17 cellular contexts compared by ENCODE assay signal in the genomic region with DNA sequence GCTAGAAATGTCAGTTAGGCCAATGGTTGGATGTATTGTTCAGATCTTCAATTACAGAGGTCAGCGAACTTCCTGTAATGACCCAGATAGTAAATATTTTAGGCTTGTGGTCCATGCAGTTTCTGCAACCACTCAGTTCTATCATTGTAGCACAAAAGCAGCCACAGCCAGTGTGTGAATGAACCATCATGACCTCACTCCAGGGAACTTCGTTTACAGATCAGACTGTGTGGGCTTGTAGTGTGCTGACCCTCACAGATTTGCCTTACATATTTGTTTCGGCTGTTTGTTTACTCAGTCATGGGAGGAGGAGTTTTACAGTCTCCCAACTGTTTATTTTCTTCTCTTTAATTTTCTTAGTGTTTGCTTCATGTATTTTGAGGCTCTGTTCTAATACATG. TPM values are rescaled to one million over a fixed set of nuclear protein-coding genes. Genes with fewer than 3 reads are reported as not detected.
A peak's percentile ranks its signal among the peaks of the same experiment; 100 is the strongest.
DNase-seq lines count a peak whose midpoint lies in the region; ATAC-seq, FAIRE-seq and TF ChIP-seq lines count a peak whose summit lies in the region.
"Had no signal": no experiment of that assay in that cellular context is flagged by ENCODE, and none has a peak within 500 bp of the region (broad histone marks: within the 10 kb centered on the region; RNA-seq: fewer than 3 reads in every experiment).

No MANE protein-coding gene starts in this region.

- H3K9me3 ChIP-seq in astrocyte (ENCODE audit: insufficient read depth, low read depth, low read length): no peaks in the 10 kb centered on the region
- H3K9me3 ChIP-seq: BE2C, right atrium auricular region had no signal

- no peak overlapping the region for H4K8ac ChIP-seq in mesendoderm (ENCODE audit: low read depth, low read length)

- no peak for TF ChIP-seq CTCF in astrocyte (IDR thresholded peaks at IDR 0.05; ENCODE audit: insufficient read depth, low read depth, low read length)
- TF ChIP-seq CTCF in CD14-positive monocyte (IDR thresholded peaks at IDR 0.05): no peak

- H3K9me3 Mint-ChIP-seq in astrocyte (ENCODE audit: unreplicated experiment): no peaks in the 10 kb centered on the region
- no peaks in the 10 kb centered on the region for H3K9me3 Mint-ChIP-seq in CD14-positive monocyte
- H3K9me3 Mint-ChIP-seq: activated T-cell treated with anti-CD3 and anti-CD28 coated beads, Interleukin-2, amount 50 U/mL, for 4 hours; H9; immature natural killer cell; naive B cell had no signal

- H3K4me3 ChIP-seq in astrocyte (ENCODE audit: insufficient read depth, low read depth, low read length) (no peak overlapping the region), mesendoderm (ENCODE audit: low read length) (no peak overlapping the region)
- H3K4me3 ChIP-seq: right atrium auricular region had no signal

- H3K27me3 Mint-ChIP-seq in astrocyte (ENCODE audit: low read depth, unreplicated experiment) (no peaks in the 10 kb centered on the region), CD14-positive monocyte (ENCODE audit: low read depth in 3 of 3) (peaks cover 0 to 3% (median 0%) of the 10 kb centered on the region in 3 donors)
- H3K27me3 Mint-ChIP-seq: naive B cell had no signal

- H3K18ac ChIP-seq in mesendoderm (ENCODE audit: low read length): no peak overlapping the region

- H3K9ac ChIP-seq in astrocyte (ENCODE audit: low read length): no peak overlapping the region
- H3K9ac ChIP-seq in mesendoderm (ENCODE audit: low read length): no peak overlapping the region

- no peak overlapping the region for H2BK15ac ChIP-seq in mesendoderm (replicated peaks; ENCODE audit: low read depth)

- H3K4me1 Mint-ChIP-seq in astrocyte (ENCODE audit: low read depth, unreplicated experiment) (peaks cover 31% of the 10 kb centered on the region), CD14-positive monocyte (peaks cover 8% of the 10 kb centered on the region)
- H3K4me1 Mint-ChIP-seq: immature natural killer cell, naive B cell had no signal

- H3K36me3 Mint-ChIP-seq in astrocyte (ENCODE audit: low read depth, unreplicated experiment) (no peaks in the 10 kb centered on the region), CD14-positive monocyte (peaks cover 14 to 22% of the 10 kb centered on the region in 2 donors)

- H3K27ac ChIP-seq in astrocyte (ENCODE audit: low read depth, low read length) (no peak overlapping the region), mesendoderm (ENCODE audit: low read depth, low read length) (no peak overlapping the region)
- H3K27ac ChIP-seq: right atrium auricular region had no signal

- H3K36me3 ChIP-seq in astrocyte (ENCODE audit: insufficient read depth, low read length): peaks cover under 1% of the 10 kb centered on the region
- H3K36me3 ChIP-seq in mesendoderm (ENCODE audit: control insufficient read depth, insufficient read depth, low read length): peaks cover 2% of the 10 kb centered on the region
- H3K36me3 ChIP-seq: BE2C had no signal

- no peaks in the 10 kb centered on the region for H3K27me3 ChIP-seq in astrocyte (ENCODE audit: insufficient read depth, low read length)
- H3K27me3 ChIP-seq in mesendoderm (ENCODE audit: insufficient read depth, low read length, poor library complexity): no peaks in the 10 kb centered on the region
- H3K27me3 ChIP-seq: BE2C, right atrium auricular region had no signal

- no CpG with 5 or more reads among the region's 3 CpGs for WGBS in mesendoderm (ENCODE audit: extremely low coverage, insufficient coverage, low lambda C conversion rate)

- H3K27ac Mint-ChIP-seq in astrocyte (ENCODE audit: unreplicated experiment): peak overlapping the region; percentile 8
- H3K27ac Mint-ChIP-seq in CD14-positive monocyte: no peak overlapping the region
- H3K27ac Mint-ChIP-seq: H9, immature natural killer cell had no signal

- no peak overlapping the region for H2BK120ac ChIP-seq in mesendoderm (ENCODE audit: low read depth, low read length)

- intact Hi-C loops in CD14-positive monocyte (cut with micrococcal nuclease): no loop called here

- H2BK5ac ChIP-seq in mesendoderm (ENCODE audit: low read length): no peak overlapping the region

- H3K79me1 ChIP-seq in mesendoderm (ENCODE audit: low read length): no peaks in the 10 kb centered on the region

- no peak for TF ChIP-seq POLR2A in GM12891 (IDR thresholded peaks at IDR 0.05; ENCODE audit: low read depth, low read length)

- H2AFZ ChIP-seq in astrocyte (ENCODE audit: low read depth, low read length): no peak overlapping the region

- H2AK5ac ChIP-seq in mesendoderm (ENCODE audit: low read length): no peak overlapping the region

- H4K20me1 ChIP-seq in astrocyte (ENCODE audit: insufficient read depth, low read length): peaks cover 7% of the 10 kb centered on the region

- DNase-seq in GM12891 (ENCODE audit: insufficient read length, low spot score) (no peak), NCI-H526 (lab: John Stamatoyannopoulos, UW) (peak; percentile 34 to 54), astrocyte (ENCODE audit: low read depth) (peak; percentile 63), mesendoderm (no peak), DMS153 (lab: John Stamatoyannopoulos, UW) (no peak), CD14-positive monocyte (ENCODE audit: low spot score) (no peak), NCI-H187 treated with DMSO at 0.1 percent for 48 hours (lab: John Stamatoyannopoulos, UW) (no peak)
- DNase-seq: activated T-cell treated with anti-CD3 and anti-CD28 coated beads, Interleukin-2, amount 50 U/mL, for 4 hours; amygdala; BE2C; H9; immature natural killer cell; naive B cell; NCI-H1105 treated with DMSO at 0.1 percent for 48 hours had no signal

- H3K4me3 Mint-ChIP-seq in astrocyte (ENCODE audit: unreplicated experiment) (no peak overlapping the region), CD14-positive monocyte (no peak overlapping the region)
- H3K4me3 Mint-ChIP-seq: activated T-cell treated with anti-CD3 and anti-CD28 coated beads, Interleukin-2, amount 50 U/mL, for 4 hours; H9; immature natural killer cell; naive B cell had no signal

- ATAC-seq in GM19324 (IDR thresholded peaks at IDR 0.05; ENCODE audit: low FRiP score, unreplicated experiment): no peak
- ATAC-seq: activated T-cell treated with anti-CD3 and anti-CD28 coated beads, Interleukin-2, amount 50 U/mL, for 4 hours had no signal

- no peak overlapping the region for H4K5ac ChIP-seq in mesendoderm (ENCODE audit: low read length)

- H3K56ac ChIP-seq in mesendoderm (ENCODE audit: low read length): peak overlapping the region; percentile 49

- no peak overlapping the region for H3K23ac ChIP-seq in mesendoderm (ENCODE audit: low read length)

- peaks cover 12% of the 10 kb centered on the region for H3K4me1 ChIP-seq in astrocyte (ENCODE audit: insufficient read depth, low read length)
- H3K4me1 ChIP-seq in mesendoderm (ENCODE audit: control insufficient read depth, low read depth, low read length): peaks cover 3% of the 10 kb centered on the region
- H3K4me1 ChIP-seq: BE2C, right atrium auricular region had no signal

- peak; percentile 64 for FAIRE-seq in GM12891 (lab: Jason Lieb, UNC)
- FAIRE-seq in astrocyte (lab: Jason Lieb, UNC): no peak
- FAIRE-seq: frontal cortex had no signal

- H3K4ac ChIP-seq in mesendoderm (ENCODE audit: low read depth, low read length): no peak overlapping the region

- H3K4me2 ChIP-seq in astrocyte (ENCODE audit: low read length): no peak overlapping the region
- no peak overlapping the region for H3K4me2 ChIP-seq in mesendoderm (ENCODE audit: low read length)

- H3K79me2 ChIP-seq in astrocyte (ENCODE audit: insufficient read depth, low read length) (no peaks in the 10 kb centered on the region), mesendoderm (ENCODE audit: control insufficient read depth, insufficient read depth, low read length) (no peaks in the 10 kb centered on the region)

TF ChIP-seq in GM12891, 5 proteins besides CTCF, POLR2A, EP300 and RAD21:
- no peak for TF ChIP-seq POU2F2 (IDR thresholded peaks at IDR 0.05; ENCODE audit: low read depth, low read length)
- no peak for TF ChIP-seq POLR2AphosphoS5 (IDR thresholded peaks at IDR 0.05; ENCODE audit: low read depth, low read length)
- TF ChIP-seq PAX5 (IDR thresholded peaks at IDR 0.05; ENCODE audit: insufficient read depth, low read length, severe bottlenecking): no peak
- no peak for TF ChIP-seq SPI1 (IDR thresholded peaks at IDR 0.05; ENCODE audit: low read depth, low read length)
- TF ChIP-seq TAF1 (IDR thresholded peaks at IDR 0.05; ENCODE audit: low read depth, low read length): no peak

RNA-seq across cellular contexts. Expression of a gene that starts 55.4 kb away (rescaled TPM):
- polyA plus RNA-seq in GM12891 (2012; ENCODE audit: low read depth, missing spikeins): 9.3 TPM
- 35.6 and 35.9 TPM in 2 replicates for total RNA-seq in astrocyte
- 22.0 TPM for polyA plus RNA-seq in mesendoderm (2013, experiment 1 of 2)
- polyA plus RNA-seq in mesendoderm (2013, experiment 2 of 2): 21.4 TPM
- polyA plus RNA-seq in CD14-positive monocyte: 10 to 100 TPM in 1 of 2 donors, 1 to 10 TPM in 1; 8.3 to 11.8 TPM

Comparison
In these comparisons a context has a peak if more than half of its experiments do, and no peak if none do; other contexts are left out.
1. DNase-seq: peak in NCI-H526 (2 of 2) and astrocyte (single experiment); none in GM12891 (single experiment), mesendoderm (single experiment), DMS153 (single experiment), CD14-positive monocyte (single experiment) and NCI-H187 treated with DMSO at 0.1 percent for 48 hours (single experiment).